In the genomic region with DNA sequence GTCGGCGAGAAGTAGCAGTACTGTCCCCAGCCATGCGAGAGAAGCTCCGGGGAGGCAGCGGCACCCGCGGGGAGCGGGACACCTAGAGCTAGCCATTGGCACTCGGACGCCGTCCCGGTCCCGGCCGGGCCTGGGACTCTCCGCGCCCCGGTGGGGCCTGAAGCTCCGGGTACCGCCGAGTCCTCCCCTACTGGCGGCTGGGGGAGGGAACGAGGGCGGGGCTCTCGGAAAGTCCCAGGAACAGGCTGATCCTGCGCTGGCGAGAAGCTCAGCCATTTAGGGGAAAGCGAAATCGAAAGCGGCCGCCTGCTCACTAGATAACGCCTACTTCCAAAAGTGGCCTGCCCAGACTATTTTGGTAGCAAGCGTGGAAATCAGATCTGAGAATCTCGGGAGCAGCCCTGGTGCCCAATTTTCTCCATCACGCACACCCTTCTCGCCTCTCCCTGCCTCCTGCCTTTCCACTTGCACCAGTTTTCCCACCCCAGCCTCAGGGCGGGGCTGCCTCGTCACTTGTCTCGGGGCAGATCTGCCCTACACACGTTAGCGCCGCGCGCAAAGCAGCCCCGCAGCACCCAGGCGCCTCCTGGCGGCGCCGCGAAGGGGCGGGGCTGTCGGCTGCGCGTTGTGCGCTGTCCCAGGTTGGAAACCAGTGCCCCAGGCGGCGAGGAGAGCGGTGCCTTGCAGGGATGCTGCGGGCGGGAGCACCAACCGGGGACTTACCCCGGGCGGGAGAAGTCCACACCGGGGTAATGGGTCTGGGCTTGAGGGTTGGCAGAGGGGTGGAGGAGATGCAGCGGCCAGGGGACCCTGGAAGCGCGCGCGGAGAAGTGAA, we compare ENCODE assay signal across 8 cellular contexts. TPM values are rescaled to one million over a fixed set of nuclear protein-coding genes. Genes with fewer than 3 reads are reported as not detected.
DNase-seq lines count a peak whose midpoint lies in the region; FAIRE-seq and TF ChIP-seq lines count a peak whose summit lies in the region.

Gene PSMB9 (plus strand): TSS at position 652 of the 835 bp plus-strand sequence. CDS start 38 bp downstream, at position 690.
A gene with protein sequence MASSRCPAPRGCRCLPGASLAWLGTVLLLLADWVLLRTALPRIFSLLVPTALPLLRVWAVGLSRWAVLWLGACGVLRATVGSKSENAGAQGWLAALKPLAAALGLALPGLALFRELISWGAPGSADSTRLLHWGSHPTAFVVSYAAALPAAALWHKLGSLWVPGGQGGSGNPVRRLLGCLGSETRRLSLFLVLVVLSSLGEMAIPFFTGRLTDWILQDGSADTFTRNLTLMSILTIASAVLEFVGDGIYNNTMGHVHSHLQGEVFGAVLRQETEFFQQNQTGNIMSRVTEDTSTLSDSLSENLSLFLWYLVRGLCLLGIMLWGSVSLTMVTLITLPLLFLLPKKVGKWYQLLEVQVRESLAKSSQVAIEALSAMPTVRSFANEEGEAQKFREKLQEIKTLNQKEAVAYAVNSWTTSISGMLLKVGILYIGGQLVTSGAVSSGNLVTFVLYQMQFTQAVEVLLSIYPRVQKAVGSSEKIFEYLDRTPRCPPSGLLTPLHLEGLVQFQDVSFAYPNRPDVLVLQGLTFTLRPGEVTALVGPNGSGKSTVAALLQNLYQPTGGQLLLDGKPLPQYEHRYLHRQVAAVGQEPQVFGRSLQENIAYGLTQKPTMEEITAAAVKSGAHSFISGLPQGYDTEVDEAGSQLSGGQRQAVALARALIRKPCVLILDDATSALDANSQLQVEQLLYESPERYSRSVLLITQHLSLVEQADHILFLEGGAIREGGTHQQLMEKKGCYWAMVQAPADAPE (minus strand): TSS at position 164 of the 835 bp plus-strand sequence. CDS start 68 bp downstream, at position 96.

- peaks cover 83% of the 10 kb centered on the region for H3K36me3 Mint-ChIP-seq in activated naive CD4-positive, alpha-beta T cell treated with anti-CD3 and anti-CD28 coated beads for 36 hours (ENCODE audit: low read depth)

- FAIRE-seq in H54 (lab: Jason Lieb, UNC): no peak
- FAIRE-seq in frontal cortex (lab: Jason Lieb, UNC): no peak

- peak within 1 kb of the TSS; percentile 100 for H3K4me3 Mint-ChIP-seq in activated naive CD4-positive, alpha-beta T cell treated with anti-CD3 and anti-CD28 coated beads for 36 hours

- peak within 1 kb of the TSS; percentile 100 for H3K27ac Mint-ChIP-seq in activated naive CD4-positive, alpha-beta T cell treated with anti-CD3 and anti-CD28 coated beads for 36 hours

- DNase-seq in GF-D8 (lab: John Stamatoyannopoulos, UW) (peak; percentile 73), H54 (ENCODE audit: insufficient read length, low spot score) (peak; percentile 87), LoVo (ENCODE audit: low spot score) (peak; percentile 93), SK-N-DZ (ENCODE audit: low spot score) (peak; percentile 66), frontal cortex (ENCODE audit: low spot score in 2 of 2) (peak; percentile 89 to 95), non-pigmented ciliary epithelial cell (ENCODE audit: low read depth) (peak; percentile 57), substantia nigra (lab: John Stamatoyannopoulos, UW) (peak; percentile 82 to 99 (median 94))
- peak; percentile 98 for DNase-seq in activated naive CD4-positive, alpha-beta T cell treated with anti-CD3 and anti-CD28 coated beads for 36 hours

- H3K27me3 Mint-ChIP-seq in activated naive CD4-positive, alpha-beta T cell treated with anti-CD3 and anti-CD28 coated beads for 36 hours (ENCODE audit: low read depth): no peaks in the 10 kb centered on the region

- H3K4me1 Mint-ChIP-seq in activated naive CD4-positive, alpha-beta T cell treated with anti-CD3 and anti-CD28 coated beads for 36 hours (ENCODE audit: low read depth): peaks cover 67% of the 10 kb centered on the region

- H3K9me3 Mint-ChIP-seq in activated naive CD4-positive, alpha-beta T cell treated with anti-CD3 and anti-CD28 coated beads for 36 hours: no peaks in the 10 kb centered on the region

- TF ChIP-seq POLR2A in H54 (IDR thresholded peaks at IDR 0.05; ENCODE audit: low read depth, low read length): peak; percentile 73

- peak within 1 kb of the TSS; percentile 98 for H3K27ac ChIP-seq in substantia nigra (ENCODE audit: low read depth, low read length, poor library complexity, severe bottlenecking)

- intact Hi-C loops in activated naive CD4-positive, alpha-beta T cell treated with anti-CD3 and anti-CD28 coated beads for 36 hours (cut with micrococcal nuclease): loop anchor here (1.0 to 5.0 kb wide), 6 partner anchors 9 to 725 kb away; partner anchors contain the start of genes ATF6B, PHF1, PSMB8 and TAP2

- CTCF ChIA-PET in activated naive CD4-positive, alpha-beta T cell treated with anti-CD3 and anti-CD28 coated beads for 36 hours (lab: Charles Lee): interaction anchor here (0.7 to 7.8 kb wide), 9 partner anchors 9 to 135 kb away, joined by 3 to 153 read pairs (median 6); partner anchors contain the start of genes PSMB8 and TAP2

RNA-seq across cellular contexts. Expression of gene PSMB9, which starts in this region (rescaled TPM):
- not detected in 2 replicates for polyA plus RNA-seq in SK-N-DZ (2014; cell fraction: cytosol; rRNA removed)
- polyA plus RNA-seq in SK-N-DZ (2014; cell fraction: nucleus; rRNA removed): not detected in 2 replicates
- total RNA-seq in activated naive CD4-positive, alpha-beta T cell treated with anti-CD3 and anti-CD28 coated beads for 36 hours: 100 to 1,000 TPM; 238 to 241 TPM
- 0.82 TPM for total RNA-seq in frontal cortex

RNA-seq across cellular contexts. Expression of the second gene that starts in this region (rescaled TPM):
- polyA plus RNA-seq in SK-N-DZ (2014; cell fraction: cytosol; rRNA removed): not detected in 2 replicates
- polyA plus RNA-seq in SK-N-DZ (2014; cell fraction: nucleus; rRNA removed): not detected in 2 replicates
- total RNA-seq in activated naive CD4-positive, alpha-beta T cell treated with anti-CD3 and anti-CD28 coated beads for 36 hours: 100 to 1,000 TPM; 187 TPM
- 3.7 TPM for total RNA-seq in frontal cortex

Comparison
In these comparisons a context has a peak if more than half of its experiments do, and no peak if none do; other contexts are left out.
1. Peak in every context shown above with its lines: DNase-seq and H3K27ac ChIP-seq.
2. RNA of gene PSMB9 (total RNA-seq): 238 to 241 TPM in activated naive CD4-positive, alpha-beta T cell treated with anti-CD3 and anti-CD28 coated beads for 36 hours; 0.82 TPM in frontal cortex (single experiment); every median in the first group is over 100 times any median in the second.
3. RNA of the second gene that starts in this region (total RNA-seq): 187 TPM in activated naive CD4-positive, alpha-beta T cell treated with anti-CD3 and anti-CD28 coated beads for 36 hours; 3.7 TPM in frontal cortex (single experiment); every median in the first group is over 10 times any median in the second.